In the genomic region with DNA sequence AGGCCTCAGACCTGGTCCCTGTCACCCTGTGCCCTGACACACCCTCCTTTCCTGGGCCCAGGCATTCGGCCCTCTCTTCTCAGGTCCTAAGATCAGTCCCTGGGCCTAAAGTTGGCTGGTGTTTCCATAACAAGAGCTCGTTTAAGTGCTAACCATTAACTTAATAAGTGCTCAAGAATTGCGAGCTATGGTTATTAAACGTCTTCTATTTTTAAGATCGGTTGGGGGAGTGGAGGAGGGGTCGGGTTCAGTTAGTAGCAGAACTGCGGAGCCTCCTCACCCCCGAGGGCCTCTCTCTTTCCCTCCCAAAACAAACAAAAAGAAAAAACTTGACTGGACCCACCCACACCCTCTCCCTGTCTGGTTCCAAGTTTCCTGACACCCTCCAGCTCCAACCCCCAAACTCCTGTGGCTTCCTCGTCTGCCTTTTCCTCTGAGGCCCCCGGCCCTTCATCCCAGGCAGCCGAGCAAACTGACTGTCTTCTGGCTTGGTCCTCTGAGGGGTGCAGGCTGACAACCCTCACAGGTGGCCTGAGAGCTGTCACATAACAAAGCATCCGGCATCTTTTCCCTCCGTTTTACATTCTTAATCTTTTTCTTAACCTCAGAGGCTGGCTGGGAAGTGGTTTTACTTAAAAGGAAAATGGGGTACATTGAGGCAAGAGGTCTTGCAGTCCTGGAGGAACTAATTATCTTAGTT, we compare ENCODE assay signal across 8 cellular contexts. TPM values are rescaled to one million over a fixed set of nuclear protein-coding genes. Genes with fewer than 3 reads are reported as not detected.
DNase-seq lines count a peak whose midpoint lies in the region; ATAC-seq, FAIRE-seq and TF ChIP-seq lines count a peak whose summit lies in the region.

No MANE protein-coding gene starts in this region.

- peak overlapping the region; percentile 95 to 100 for H3K4me2 ChIP-seq in H1 (ENCODE audit: insufficient read depth in 1 of 2, low read depth in 2 of 2, low read length in 2 of 2)

- no peak for TF ChIP-seq RAD21 in H1 (IDR thresholded peaks at IDR 0.05 in 1 of 2, conservative IDR thresholded peaks at IDR 0.05 in 1 of 2; ENCODE audit: low read depth in 2 of 2, low read length in 2 of 2)

- ATAC-seq in GM19463 (IDR thresholded peaks at IDR 0.05; ENCODE audit: unreplicated experiment) (no peak), GM18502 (IDR thresholded peaks at IDR 0.05; ENCODE audit: poor library complexity, unreplicated experiment) (no peak)

- no peak overlapping the region for H3K23ac ChIP-seq in H1 (ENCODE audit: insufficient read length)

- H4K20me1 ChIP-seq in H1 (replicated peaks in 1 of 2; ENCODE audit: control insufficient read depth in 1 of 2, insufficient read depth in 2 of 2, low read length in 2 of 2), result peaks cover 16 to 21% of the 10 kb centered on the region in 2 experiments

- peaks cover 14 to 54% of the 10 kb centered on the region in 2 experiments for H3K79me2 ChIP-seq in H1 (ENCODE audit: control insufficient read depth in 1 of 2, insufficient read depth in 2 of 2, low read length in 2 of 2)

- peaks cover 16% of the 10 kb centered on the region for H3K79me1 ChIP-seq in H1 (ENCODE audit: low read depth, low read length)

- POLR2A ChIA-PET in H1 (lab: Charles Lee; ENCODE audit: partially characterized antibody), result interaction anchor here (0.7 to 4.2 kb wide), 27 partner anchors 11 to 366 kb away, joined by 3 to 30 read pairs (median 5); partner anchors contain the start of gene SNRPB

- H2BK20ac ChIP-seq in H1 (ENCODE audit: low read length), result no peak overlapping the region

- H4K5ac ChIP-seq in H1 (ENCODE audit: insufficient read length, low read depth, low read length), result no peak overlapping the region

- TF ChIP-seq POLR2A in NB4 (IDR thresholded peaks at IDR 0.05; ENCODE audit: extremely low read depth, insufficient read length) (no peak), H1 (IDR thresholded peaks at IDR 0.05; ENCODE audit: control extremely low read depth in 1 of 2, low read depth in 2 of 2, low read length in 2 of 2) (no peak)

- CTCF ChIA-PET in H1 (lab: Charles Lee; ENCODE audit: partially characterized antibody), result interaction anchor here (0.7 to 4.3 kb wide), 10 partner anchors 9 to 94 kb away, joined by 3 to 25 read pairs (median 4); no protein-coding TSS in a partner anchor

- no peak for FAIRE-seq in H1 (lab: Jason Lieb, UNC)

- no peak overlapping the region for H3K27ac ChIP-seq in H1 (ENCODE audit: low read depth, low read length)
- peak overlapping the region; percentile 98 for H3K27ac ChIP-seq in neutrophil

- no peak overlapping the region for H3K4ac ChIP-seq in H1 (replicated peaks; ENCODE audit: insufficient read length, low read depth, low read length)

- no peak overlapping the region for H4K8ac ChIP-seq in H1 (ENCODE audit: extremely low read depth, insufficient read depth, low read length)

- no peak overlapping the region for H2BK12ac ChIP-seq in H1 (ENCODE audit: low read depth, low read length)

- H3K23me2 ChIP-seq in H1 (ENCODE audit: low read depth, low read length), result peaks cover 18% of the 10 kb centered on the region

- no peak overlapping the region for H2AFZ ChIP-seq in H1 (ENCODE audit: low read length)

- peak overlapping the region; percentile 86 to 99 (median 98) for H3K9ac ChIP-seq in H1 (replicated peaks in 1 of 4; ENCODE audit: extremely low read depth in 1 of 4, low read depth in 3 of 4, low read length in 3 of 4)

- H3K4me1 ChIP-seq in H1 (replicated peaks in 1 of 4; ENCODE audit: control insufficient read depth in 3 of 4, insufficient read depth in 4 of 4, low read length in 3 of 4) (peaks cover 2 to 12% (median 6%) of the 10 kb centered on the region in 4 experiments; a peak in 6 of 7 replicates), neutrophil (ENCODE audit: control insufficient read depth in 1 of 2, insufficient read depth in 1 of 2, low read depth in 1 of 2, low read length in 1 of 2) (peaks cover 38 to 41% of the 10 kb centered on the region in 2 experiments)

- no peak for TF ChIP-seq CTCF in NB4 (IDR thresholded peaks at IDR 0.05; ENCODE audit: low read depth, low read length)
- no peak for TF ChIP-seq CTCF in H1 (IDR thresholded peaks at IDR 0.05; ENCODE audit: control extremely low read depth in 1 of 3, insufficient read depth in 1 of 3, low read depth in 1 of 3, low read length in 3 of 3)
- TF ChIP-seq CTCF in neutrophil (IDR thresholded peaks at IDR 0.05), result no peak

- H3K9me3 ChIP-seq in H1 (ENCODE audit: insufficient read depth in 2 of 2, low read depth in 1 of 2, low read length in 1 of 2) (no peaks in the 10 kb centered on the region), neutrophil (no peaks in the 10 kb centered on the region)

- H3K18ac ChIP-seq in H1 (ENCODE audit: extremely low read depth, low read length), result no peak overlapping the region

- H3K56ac ChIP-seq in H1 (replicated peaks; ENCODE audit: insufficient read length, low read depth, low read length), result no peak overlapping the region

- H2BK15ac ChIP-seq in H1 (ENCODE audit: low read length), result no peak overlapping the region

- H2BK5ac ChIP-seq in H1 (ENCODE audit: low read depth, low read length), result peak overlapping the region; percentile 89

- H4K91ac ChIP-seq in H1 (replicated peaks; ENCODE audit: insufficient read length, low read length), result no peak overlapping the region

- H3K36me3 ChIP-seq in H1 (ENCODE audit: control insufficient read depth in 2 of 4, insufficient read depth in 4 of 4, low read length in 3 of 4) (peaks cover 0 to 10% (median 4%) of the 10 kb centered on the region in 4 experiments; a peak in 3 of 8 replicates), neutrophil (peaks cover 7% of the 10 kb centered on the region)

- no peak overlapping the region for H3K14ac ChIP-seq in H1 (ENCODE audit: insufficient read length)

- DNase-seq in EH (ENCODE audit: low read depth) (peak; percentile 5), NB4 (ENCODE audit: low read depth) (no peak), H1 (ENCODE audit: low read depth in 1 of 2, low spot score in 2 of 2) (no peak), dedifferentiated amniotic fluid mesenchymal stem cell (ENCODE audit: extremely low spot score) (no peak), SIG-M5 (lab: John Stamatoyannopoulos, UW) (no peak)

- no peak overlapping the region for H2AK5ac ChIP-seq in H1 (ENCODE audit: low read depth, low read length)

- no peak overlapping the region for H2BK120ac ChIP-seq in H1 (replicated peaks; ENCODE audit: low read depth, low read length)

- no peaks in the 10 kb centered on the region for H3K27me3 ChIP-seq in H1 (replicated peaks in 1 of 4; ENCODE audit: control insufficient read depth in 3 of 4, extremely low read depth in 1 of 4, insufficient read depth in 3 of 4, low read length in 3 of 4)
- no peaks in the 10 kb centered on the region for H3K27me3 ChIP-seq in neutrophil

- 32% methylated on average over 13 of the region's 13 CpGs; no CpG with 5 or more reads in 1 of the 2 experiments for WGBS in H1 (ENCODE audit: extremely low coverage in 1 of 2, insufficient coverage in 1 of 2, insufficient read length in 1 of 2, insufficient replicate concordance in 2 of 2, low coverage in 1 of 2, low lambda C conversion rate in 2 of 2, missing lambda C conversion rate in 1 of 2), 2 experiments

- no peak for TF ChIP-seq EP300 in H1 (IDR thresholded peaks at IDR 0.05; ENCODE audit: borderline replicate concordance in 1 of 2, low read depth in 2 of 2, low read length in 2 of 2)

- H3K4me3 ChIP-seq in NB4 (ENCODE audit: low read depth, low read length), result peak overlapping the region; percentile 85
- peak overlapping the region; percentile 80 to 92 (median 88) for H3K4me3 ChIP-seq in H1 (ENCODE audit: extremely low read depth in 1 of 4, insufficient read depth in 2 of 4, low read depth in 3 of 4, low read length in 4 of 4)
- H3K4me3 ChIP-seq in neutrophil (ENCODE audit: low read depth in 1 of 2, low read length in 1 of 2), result peak overlapping the region; percentile 96 to 98

TF ChIP-seq in H1, 55 proteins besides CTCF, POLR2A, EP300 and RAD21:
- TF ChIP-seq MAX (IDR thresholded peaks at IDR 0.05) (no peak), TAF1 (IDR thresholded peaks at IDR 0.05; ENCODE audit: low read depth, low read length) (no peak), SIN3A (conservative IDR thresholded peaks at IDR 0.05 in 1 of 2, IDR thresholded peaks at IDR 0.05 in 1 of 2; ENCODE audit: low read depth in 1 of 2, low read length in 2 of 2) (peak; percentile 37 to 85; a peak in 2 of 4 replicates)

RNA-seq across cellular contexts. Expression of gene STK35, which starts 2.0 kb away (rescaled TPM):
- 45.0 and 47.3 TPM in 2 replicates for total RNA-seq in H1 (2021; fragmentation: NEBNext Ultra II Directional; extraction: Animal tissue kit (Norgen Biotek cat#: 25700))
- polyA plus RNA-seq in H1 (2011; rRNA removed), result 24.9 and 26.8 TPM in 2 replicates
- polyA plus RNA-seq in H1 (2011; cell fraction: cytosol; rRNA removed), result 19.2 TPM
- polyA plus RNA-seq in H1 (2011; cell fraction: nucleus; rRNA removed), result 21.3 TPM
- 21.0 to 22.9 TPM (median 22.4 TPM) in 4 replicates for polyA plus RNA-seq in H1 (2012, experiment 1 of 2)
- polyA plus RNA-seq in H1 (2012, experiment 2 of 2), result 28.1 TPM
- 22.1 TPM for polyA plus RNA-seq in H1 (2013, experiment 1 of 2)
- 22.8 TPM for polyA plus RNA-seq in H1 (2013, experiment 2 of 2)
- 41.9 and 52.8 TPM in 2 replicates for polyA minus RNA-seq in H1 (2011; rRNA and poly(A)+ RNA removed)
- 25.0 TPM for polyA minus RNA-seq in H1 (2011; cell fraction: cytosol; rRNA and poly(A)+ RNA removed)
- 17.1 TPM for polyA minus RNA-seq in H1 (2011; cell fraction: nucleus; rRNA and poly(A)+ RNA removed)
